15 cellular contexts compared by ENCODE assay signal in genomic region chr2:211373203-211373602, GRCh38.
DNase-seq lines count a peak whose midpoint lies in the region; ATAC-seq and TF ChIP-seq lines count a peak whose summit lies in the region.
"Had no signal": no experiment of that assay in that cellular context is flagged by ENCODE, and none has a peak within 500 bp of the region (broad histone marks: within the 10 kb centered on the region; RNA-seq: fewer than 3 reads in every experiment).

No MANE protein-coding gene starts in this region.

- no peaks in the 10 kb centered on the region for H3F3A ChIP-seq in SK-N-SH (replicated peaks; ENCODE audit: insufficient read depth)
- no peaks in the 10 kb centered on the region for H3F3A ChIP-seq in neural cell (ENCODE audit: insufficient read depth, low read length, poor library complexity, severe bottlenecking)

- H3K27me3 ChIP-seq in SK-N-SH (ENCODE audit: insufficient read depth) (no peaks in the 10 kb centered on the region), neural cell (ENCODE audit: insufficient read depth, low read depth, low read length) (no peaks in the 10 kb centered on the region)

- POLR2A ChIA-PET in SK-N-SH (lab: Yijun Ruan, JAX), result no interaction called here
- POLR2A ChIA-PET in T-cell (lab: Charles Lee), result no interaction called here

- no peak overlapping the region for H2AFZ ChIP-seq in SK-N-SH (ENCODE audit: low read depth)
- no peak overlapping the region for H2AFZ ChIP-seq in neural cell (ENCODE audit: low read depth, low read length)

- TF ChIP-seq RAD21 in SK-N-SH (IDR thresholded peaks at IDR 0.05; ENCODE audit: low read length) (no peak), neural cell (conservative IDR thresholded peaks at IDR 0.05) (no peak)

- H3K4me2 ChIP-seq in SK-N-SH (no peak overlapping the region), neural cell (ENCODE audit: low read length) (no peak overlapping the region)
- H3K4me2 ChIP-seq: A549 had no signal

- no peaks in the 10 kb centered on the region for H3K27me3 Mint-ChIP-seq in T-cell

- DNase-seq in NCI-H146 (lab: John Stamatoyannopoulos, UW) (peak; percentile 90), NCI-H2081 treated with DMSO at 0.1 percent for 48 hours (lab: John Stamatoyannopoulos, UW) (peak; percentile 17), SK-N-SH (no peak), T-cell (no peak), NCI-H1092 (lab: John Stamatoyannopoulos, UW) (no peak)
- DNase-seq: CD8-positive, alpha-beta T cell; COR-L47; DND-41; GDM1; HFFc6; IMR-90 had no signal

- H3K9me3 ChIP-seq in SK-N-SH (no peaks in the 10 kb centered on the region), neural cell (ENCODE audit: low read length) (no peaks in the 10 kb centered on the region)
- H3K9me3 ChIP-seq: A549, HAP-1 had no signal

- peaks cover 0 to 4% (median 2%) of the 10 kb centered on the region in 3 donors for H3K9me3 Mint-ChIP-seq in T-cell
- H3K9me3 Mint-ChIP-seq: CD8-positive, alpha-beta T cell had no signal

- H3K79me2 ChIP-seq in SK-N-SH (ENCODE audit: insufficient read depth) (no peaks in the 10 kb centered on the region), neural cell (replicated peaks; ENCODE audit: insufficient read depth, low read length) (no peaks in the 10 kb centered on the region)

- no peaks in the 10 kb centered on the region for H3K4me1 ChIP-seq in SK-N-SH (ENCODE audit: control insufficient read depth in 1 of 2, insufficient read depth in 2 of 2, low read depth in 1 of 2, low read length in 1 of 2)
- H3K4me1 ChIP-seq: A549, HAP-1 had no signal

- no peaks in the 10 kb centered on the region for H3K36me3 Mint-ChIP-seq in T-cell
- H3K36me3 Mint-ChIP-seq: CD14-positive monocyte; CD8-positive, alpha-beta T cell had no signal

- H4K20me1 ChIP-seq in SK-N-SH (ENCODE audit: insufficient read depth) (no peaks in the 10 kb centered on the region), neural cell (ENCODE audit: insufficient read depth) (no peaks in the 10 kb centered on the region)

- CTCF ChIA-PET in SK-N-SH (lab: Yijun Ruan, JAX) (interaction anchor here (1.9 kb wide), 1 partner anchor 11 kb away, joined by 6 read pairs; no protein-coding TSS in a partner anchor), T-cell (lab: Charles Lee) (no interaction called here)

- peak in 1 of 2 experiments; percentile 80; a peak in 2 of 4 replicates for TF ChIP-seq EP300 in SK-N-SH (IDR thresholded peaks at IDR 0.05; ENCODE audit: borderline replicate concordance in 1 of 2, low read depth in 1 of 2, low read length in 1 of 2)
- TF ChIP-seq EP300 in neural cell (conservative IDR thresholded peaks at IDR 0.05; ENCODE audit: poor library complexity, severe bottlenecking), result no peak

- H3K9ac ChIP-seq in SK-N-SH (no peak overlapping the region), neural cell (ENCODE audit: low read length) (no peak overlapping the region)

- WGBS in SK-N-SH (ENCODE audit: low lambda C conversion rate), result 41% methylated on average over 2 of the region's 2 CpGs

- no peak overlapping the region for H3K27ac ChIP-seq in SK-N-SH (ENCODE audit: low read depth in 2 of 2, low read length in 1 of 2)
- no peak overlapping the region for H3K27ac ChIP-seq in neural cell (ENCODE audit: low read length)
- H3K27ac ChIP-seq: A549 had no signal

- H3K27ac Mint-ChIP-seq in T-cell, result no peak overlapping the region
- H3K27ac Mint-ChIP-seq: CD14-positive monocyte; CD8-positive, alpha-beta T cell; HFFc6 had no signal

- TF ChIP-seq CTCF in SK-N-SH (IDR thresholded peaks at IDR 0.05) (no peak), neural cell (IDR thresholded peaks at IDR 0.05; ENCODE audit: poor library complexity, severe bottlenecking) (no peak)

- H3K36me3 ChIP-seq in SK-N-SH (replicated peaks in 1 of 2; ENCODE audit: control insufficient read depth in 1 of 2, insufficient read depth in 2 of 2, low read length in 1 of 2) (no peaks in the 10 kb centered on the region), neural cell (ENCODE audit: insufficient read depth, low read length) (no peaks in the 10 kb centered on the region)
- H3K36me3 ChIP-seq: HAP-1 had no signal

- no peaks in the 10 kb centered on the region for H3K9me2 ChIP-seq in SK-N-SH
- H3K9me2 ChIP-seq in neural cell (ENCODE audit: insufficient read depth, low read length), result no peaks in the 10 kb centered on the region

- H3K4me1 Mint-ChIP-seq in T-cell, result no peaks in the 10 kb centered on the region
- H3K4me1 Mint-ChIP-seq: CD14-positive monocyte had no signal

- no peak overlapping the region for H3K4me3 ChIP-seq in SK-N-SH (ENCODE audit: low read depth in 2 of 2, low read length in 1 of 2)
- H3K4me3 ChIP-seq in neural cell (ENCODE audit: low read length), result no peak overlapping the region
- H3K4me3 ChIP-seq: A549, HAP-1 had no signal

- no peak overlapping the region for H3K4me3 Mint-ChIP-seq in T-cell
- H3K4me3 Mint-ChIP-seq: CD14-positive monocyte; CD8-positive, alpha-beta T cell; HFFc6 had no signal

- ATAC-seq in T-cell (replicated peaks in 1 of 4), result no peak
- ATAC-seq: A549; CD8-positive, alpha-beta T cell had no signal

TF ChIP-seq in SK-N-SH, 30 proteins besides CTCF, POLR2A, EP300 and RAD21 (continues in another document):
- TF ChIP-seq FOXJ3 (CRISPR knock-in tag; IDR thresholded peaks at IDR 0.05) (peak; percentile 61), CHD2 (IDR thresholded peaks at IDR 0.05; ENCODE audit: low read length, partially characterized antibody) (peak; percentile 59), RFX5 (IDR thresholded peaks at IDR 0.05; ENCODE audit: low read length) (no peak), YY1 (IDR thresholded peaks at IDR 0.05; ENCODE audit: low read depth) (no peak), USF2 (IDR thresholded peaks at IDR 0.05; ENCODE audit: borderline replicate concordance, low read depth, low read length) (no peak), MEF2A (IDR thresholded peaks at IDR 0.05; ENCODE audit: borderline replicate concordance, low read depth) (no peak)
- TF ChIP-seq, protein P1, sequence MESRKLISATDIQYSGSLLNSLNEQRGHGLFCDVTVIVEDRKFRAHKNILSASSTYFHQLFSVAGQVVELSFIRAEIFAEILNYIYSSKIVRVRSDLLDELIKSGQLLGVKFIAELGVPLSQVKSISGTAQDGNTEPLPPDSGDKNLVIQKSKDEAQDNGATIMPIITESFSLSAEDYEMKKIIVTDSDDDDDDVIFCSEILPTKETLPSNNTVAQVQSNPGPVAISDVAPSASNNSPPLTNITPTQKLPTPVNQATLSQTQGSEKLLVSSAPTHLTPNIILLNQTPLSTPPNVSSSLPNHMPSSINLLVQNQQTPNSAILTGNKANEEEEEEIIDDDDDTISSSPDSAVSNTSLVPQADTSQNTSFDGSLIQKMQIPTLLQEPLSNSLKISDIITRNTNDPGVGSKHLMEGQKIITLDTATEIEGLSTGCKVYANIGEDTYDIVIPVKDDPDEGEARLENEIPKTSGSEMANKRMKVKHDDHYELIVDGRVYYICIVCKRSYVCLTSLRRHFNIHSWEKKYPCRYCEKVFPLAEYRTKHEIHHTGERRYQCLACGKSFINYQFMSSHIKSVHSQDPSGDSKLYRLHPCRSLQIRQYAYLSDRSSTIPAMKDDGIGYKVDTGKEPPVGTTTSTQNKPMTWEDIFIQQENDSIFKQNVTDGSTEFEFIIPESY (IDR thresholded peaks at IDR 0.05; ENCODE audit: borderline replicate concordance, low read depth), result no peak

TF ChIP-seq in neural cell, 6 proteins besides CTCF, POLR2A, EP300 and RAD21:
- TF ChIP-seq POLR2AphosphoS5 (IDR thresholded peaks at IDR 0.05), result peak; percentile 63
- TF ChIP-seq MXI1 (conservative IDR thresholded peaks at IDR 0.05; ENCODE audit: poor library complexity, severe bottlenecking), result no peak
- TF ChIP-seq TAF1 (IDR thresholded peaks at IDR 0.05; ENCODE audit: low read depth), result no peak
- no peak for TF ChIP-seq SMC3 (conservative IDR thresholded peaks at IDR 0.05; ENCODE audit: poor library complexity)

Comparison
In these comparisons a context has a peak if more than half of its experiments do, and no peak if none do; other contexts are left out.
1. DNase-seq: peak in NCI-H146 (single experiment) and NCI-H2081 treated with DMSO at 0.1 percent for 48 hours (single experiment); none in SK-N-SH (single experiment), T-cell (0 of 34) and NCI-H1092 (single experiment).